ENCODE assay signal across 9 cellular contexts in the genomic region with DNA sequence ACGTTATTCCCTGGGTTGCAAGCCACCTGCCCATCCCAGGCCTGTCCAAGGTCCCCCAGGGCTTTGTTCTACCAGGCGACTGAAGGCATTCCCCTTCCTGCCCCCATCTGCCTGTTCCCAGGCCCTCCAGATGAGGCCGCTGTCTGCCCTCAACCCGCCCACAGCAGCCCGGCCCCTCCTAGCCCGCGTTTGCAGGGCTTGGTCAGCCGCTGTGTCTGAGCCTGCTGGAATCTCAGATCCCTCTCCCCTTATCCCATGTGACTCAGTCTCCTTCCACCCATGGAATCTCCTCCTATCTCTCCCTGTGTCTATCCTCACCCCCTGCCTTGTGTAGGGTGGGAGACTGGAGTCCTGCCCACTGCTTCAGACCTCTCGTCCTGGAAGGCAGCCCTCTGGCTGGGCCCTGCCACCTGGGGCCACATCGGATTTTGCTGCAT.
A peak's percentile ranks its signal among the peaks of the same experiment; 100 is the strongest.
DNase-seq lines count a peak whose midpoint lies in the region; ATAC-seq and TF ChIP-seq lines count a peak whose summit lies in the region.
"Had no signal": no experiment of that assay in that cellular context is flagged by ENCODE, and none has a peak within 500 bp of the region (broad histone marks: within the 10 kb centered on the region; RNA-seq: fewer than 3 reads in every experiment).

No MANE protein-coding gene starts in this region.

- TF ChIP-seq CTCF in DOHH2 (IDR thresholded peaks at IDR 0.05; ENCODE audit: low read depth, low read length, poor library complexity, severe bottlenecking), result peak; percentile 88

- H3K36me3 ChIP-seq in DOHH2 (ENCODE audit: control insufficient read depth, low read length), result no peaks in the 10 kb centered on the region

- H4K20me1 ChIP-seq in DOHH2 (ENCODE audit: control insufficient read depth, insufficient read depth, low read depth, low read length), result no peaks in the 10 kb centered on the region

- H3K4me2 ChIP-seq in DOHH2 (ENCODE audit: low read length), result no peak overlapping the region

- H3K27me3 ChIP-seq in DOHH2 (ENCODE audit: control insufficient read depth, low read length), result peaks cover 6% of the 10 kb centered on the region

- no peaks in the 10 kb centered on the region for H3K9me3 ChIP-seq in DOHH2 (ENCODE audit: control insufficient read depth, insufficient read depth, low read length)

- peak; percentile 68 for DNase-seq in NAMALWA (ENCODE audit: low spot score)
- DNase-seq in activated CD4-positive, alpha-beta T cell treated with anti-CD3 and anti-CD28 coated beads for 48 hours, result peak; percentile 73
- DNase-seq in dermis microvascular lymphatic vessel endothelial cell (ENCODE audit: low read depth in 2 of 2), result peak; percentile 22 to 60
- peak; percentile 30 for DNase-seq in mucosa of gallbladder (ENCODE audit: low spot score)
- DNase-seq in stimulated activated naive CD4-positive, alpha-beta T cell treated with Interleukin-2 at 50 U/mL for 16 hours (lab: John Stamatoyannopoulos, UW), result peak; percentile 60

- ATAC-seq in GM21360 (IDR thresholded peaks at IDR 0.05; ENCODE audit: unreplicated experiment) (no peak), HG02678 (IDR thresholded peaks at IDR 0.05; ENCODE audit: unreplicated experiment) (no peak)

- H3K4me3 ChIP-seq in DOHH2 (ENCODE audit: low read length), result no peak overlapping the region
- H3K4me3 ChIP-seq: skin epidermis had no signal

- H3K9me2 ChIP-seq in DOHH2 (replicated peaks; ENCODE audit: control insufficient read depth, low read length), result no peaks in the 10 kb centered on the region

- no peaks in the 10 kb centered on the region for H3K4me1 ChIP-seq in DOHH2 (ENCODE audit: control insufficient read depth, low read length)

- H3F3A ChIP-seq in DOHH2 (ENCODE audit: control insufficient read depth, insufficient read depth), result no peaks in the 10 kb centered on the region

- no peaks in the 10 kb centered on the region for H3K79me2 ChIP-seq in DOHH2 (ENCODE audit: control insufficient read depth, low read length)

- no peak overlapping the region for H3K27ac ChIP-seq in DOHH2 (ENCODE audit: low read depth, low read length)
